ENCODE assay signal across 25 cellular contexts in genomic region chr15:74210729-74211128, GRCh38. TPM values are rescaled to one million over a fixed set of nuclear protein-coding genes. Genes with fewer than 3 reads are reported as not detected.
"Had no signal": no experiment of that assay in that cellular context is flagged by ENCODE, and none has a peak within 500 bp of the region (broad histone marks: within the 10 kb centered on the region; RNA-seq: fewer than 3 reads in every experiment).

No MANE protein-coding gene starts in this region.

- H3K9me3 Mint-ChIP-seq: activated CD4-positive, alpha-beta T cell treated with anti-CD3 and anti-CD28 coated beads, Interleukin-2, amount 10 ng/mL, durations not matched to agents 24 days and 14 days; activated naive CD4-positive, alpha-beta T cell treated with anti-CD3 and anti-CD28 coated beads, Interleukin-2, amount 50 U/mL, for 72 hours; activated T-cell treated with anti-CD3 and anti-CD28 coated beads, Interleukin-2, amount 50 U/mL, for 72 hours; effector memory CD8-positive, alpha-beta T cell; immature natural killer cell had no signal

- H3K4me3 Mint-ChIP-seq: activated CD4-positive, alpha-beta T cell treated with anti-CD3 and anti-CD28 coated beads, Interleukin-2, amount 10 ng/mL, durations not matched to agents 24 days and 14 days; activated CD8-positive, alpha-beta T cell treated with anti-CD3 and anti-CD28 coated beads, Interleukin-2, amount 10 ng/mL, durations not matched to agents 7 days and 5 days; activated T-cell treated with anti-CD3 and anti-CD28 coated beads, Interleukin-2, amount 50 U/mL, for 72 hours; effector memory CD8-positive, alpha-beta T cell; immature natural killer cell; naive thymus-derived CD8-positive, alpha-beta T cell had no signal

- H3K4me1 ChIP-seq: transverse colon had no signal

- DNase-seq: activated CD4-positive, alpha-beta T cell treated with anti-CD3 and anti-CD28 coated beads, Interleukin-2, amount 10 ng/mL, durations not matched to agents 24 days and 14 days; activated CD4-positive, CD25-positive, alpha-beta regulatory T cell; activated CD8-positive, alpha-beta memory T cell treated with anti-CD3 and anti-CD28 coated beads, Interleukin-2, amount 50 U/mL, for 48 hours; activated CD8-positive, alpha-beta T cell treated with anti-CD3 and anti-CD28 coated beads, Interleukin-2, amount 10 ng/mL, durations not matched to agents 7 days and 5 days; activated gamma-delta T cell; activated T-cell treated with anti-CD3 and anti-CD28 coated beads, Interleukin-2, amount 50 U/mL, for 72 hours; effector memory CD8-positive, alpha-beta T cell; foreskin melanocyte; head of caudate nucleus; immature natural killer cell; naive thymus-derived CD8-positive, alpha-beta T cell; occipital lobe; stimulated activated CD4-positive, alpha-beta T cell treated with anti-CD3 and anti-CD28 coated beads, Interleukin-15, amount 100 ng/mL, for 24 hours; stimulated activated CD4-positive, alpha-beta T cell treated with anti-CD3 and anti-CD28 coated beads, Interleukin-4, amount 100 ng/mL, for 1 hour; stimulated activated naive CD4-positive, alpha-beta T cell; substantia nigra; T-helper 2 cell; transverse colon had no signal

- H3K4me1 Mint-ChIP-seq: activated CD4-positive, alpha-beta T cell treated with anti-CD3 and anti-CD28 coated beads, Interleukin-2, amount 10 ng/mL, durations not matched to agents 24 days and 14 days; immature natural killer cell had no signal

- H3K4me3 ChIP-seq: body of pancreas, lung, right atrium auricular region, transverse colon had no signal

- H3K36me3 ChIP-seq: right atrium auricular region, transverse colon had no signal

- H3K27ac Mint-ChIP-seq: activated CD4-positive, alpha-beta T cell treated with anti-CD3 and anti-CD28 coated beads, Interleukin-2, amount 10 ng/mL, durations not matched to agents 24 days and 14 days; activated CD8-positive, alpha-beta T cell treated with anti-CD3 and anti-CD28 coated beads, Interleukin-2, amount 10 ng/mL, durations not matched to agents 7 days and 5 days; activated naive CD4-positive, alpha-beta T cell treated with anti-CD3 and anti-CD28 coated beads, Interleukin-2, amount 50 U/mL, for 72 hours; activated T-cell treated with anti-CD3 and anti-CD28 coated beads, Interleukin-2, amount 50 U/mL, for 72 hours; effector memory CD8-positive, alpha-beta T cell; immature natural killer cell; naive thymus-derived CD8-positive, alpha-beta T cell; progenitor cell of endocrine pancreas had no signal

- ATAC-seq: activated CD8-positive, alpha-beta T cell treated with anti-CD3 and anti-CD28 coated beads, Interleukin-2, amount 10 ng/mL, durations not matched to agents 7 days and 5 days; activated naive CD4-positive, alpha-beta T cell treated with anti-CD3 and anti-CD28 coated beads, Interleukin-2, amount 50 U/mL, for 72 hours; activated T-cell treated with anti-CD3 and anti-CD28 coated beads, Interleukin-2, amount 50 U/mL, for 72 hours; effector memory CD8-positive, alpha-beta T cell; naive thymus-derived CD8-positive, alpha-beta T cell had no signal

- H3K27me3 ChIP-seq: body of pancreas, right atrium auricular region, transverse colon had no signal

- H3K9me3 ChIP-seq: body of pancreas, right atrium auricular region, transverse colon had no signal

- H3K36me3 Mint-ChIP-seq: activated naive CD4-positive, alpha-beta T cell treated with anti-CD3 and anti-CD28 coated beads, Interleukin-2, amount 50 U/mL, for 72 hours; immature natural killer cell; naive thymus-derived CD8-positive, alpha-beta T cell had no signal

- H3K27ac ChIP-seq: right atrium auricular region, transverse colon had no signal

RNA-seq across cellular contexts. Expression of gene STRA6, which starts 8.1 kb away (rescaled TPM):
- total RNA-seq: activated CD4-positive, alpha-beta T cell treated with anti-CD3 and anti-CD28 coated beads, Interleukin-2, amount 10 ng/mL, durations not matched to agents 24 days and 14 days; activated CD8-positive, alpha-beta T cell treated with anti-CD3 and anti-CD28 coated beads, Interleukin-2, amount 10 ng/mL, durations not matched to agents 7 days and 5 days; body of pancreas; naive thymus-derived CD8-positive, alpha-beta T cell; transverse colon had no signal
- polyA plus RNA-seq: fibroblast of lung; immature natural killer cell; naive thymus-derived CD8-positive, alpha-beta T cell had no signal

RNA-seq across cellular contexts. Expression of gene CCDC33, which starts 25.4 kb away (rescaled TPM):
- total RNA-seq: activated CD4-positive, alpha-beta T cell treated with anti-CD3 and anti-CD28 coated beads, Interleukin-2, amount 10 ng/mL, durations not matched to agents 24 days and 14 days; activated CD8-positive, alpha-beta T cell treated with anti-CD3 and anti-CD28 coated beads, Interleukin-2, amount 10 ng/mL, durations not matched to agents 7 days and 5 days; activated naive CD4-positive, alpha-beta T cell treated with anti-CD3 and anti-CD28 coated beads, Interleukin-2, amount 50 U/mL, for 72 hours; activated T-cell treated with anti-CD3 and anti-CD28 coated beads, Interleukin-2, amount 50 U/mL, for 72 hours; body of pancreas; dermis blood vessel endothelial cell; fibroblast of lung; naive thymus-derived CD8-positive, alpha-beta T cell; occipital lobe; right atrium auricular region had no signal
- polyA plus RNA-seq: fibroblast of lung; immature natural killer cell; naive thymus-derived CD8-positive, alpha-beta T cell had no signal

RNA-seq across cellular contexts. Expression of gene ISLR, which starts 37.2 kb away (rescaled TPM):
- total RNA-seq: activated CD4-positive, alpha-beta T cell treated with anti-CD3 and anti-CD28 coated beads, Interleukin-2, amount 10 ng/mL, durations not matched to agents 24 days and 14 days; activated CD8-positive, alpha-beta T cell treated with anti-CD3 and anti-CD28 coated beads, Interleukin-2, amount 10 ng/mL, durations not matched to agents 7 days and 5 days; activated naive CD4-positive, alpha-beta T cell treated with anti-CD3 and anti-CD28 coated beads, Interleukin-2, amount 50 U/mL, for 72 hours; naive thymus-derived CD8-positive, alpha-beta T cell; progenitor cell of endocrine pancreas had no signal
- polyA plus RNA-seq: immature natural killer cell; naive thymus-derived CD8-positive, alpha-beta T cell had no signal
